12 cellular contexts compared by ENCODE assay signal in genomic region chr3:113668015-113668414, GRCh38. TPM values are rescaled to one million over a fixed set of nuclear protein-coding genes. Genes with fewer than 3 reads are reported as not detected.
DNase-seq lines count a peak whose midpoint lies in the region; ATAC-seq and TF ChIP-seq lines count a peak whose summit lies in the region.
"Had no signal": no experiment of that assay in that cellular context is flagged by ENCODE, and none has a peak within 500 bp of the region (broad histone marks: within the 10 kb centered on the region; RNA-seq: fewer than 3 reads in every experiment).

No MANE protein-coding gene starts in this region.

- no peak for ATAC-seq in foreskin keratinocyte
- no peak for ATAC-seq in stimulated activated naive CD8-positive, alpha-beta T cell treated with anti-CD3 and anti-CD28 coated beads, Interleukin-15, Interleukin-2, amounts not matched to agents 100 U/mL and 50 U/mL, for 24 hours
- ATAC-seq: CD8-positive, alpha-beta T cell; left cardiac atrium had no signal

- H3K4me3 Mint-ChIP-seq in endothelial cell (ENCODE audit: unreplicated experiment) = no peak overlapping the region
- peak overlapping the region; percentile 51 for H3K4me3 Mint-ChIP-seq in osteocyte (ENCODE audit: unreplicated experiment)
- H3K4me3 Mint-ChIP-seq: CD8-positive, alpha-beta T cell had no signal

- no peaks in the 10 kb centered on the region for H3K9me3 Mint-ChIP-seq in endothelial cell (ENCODE audit: unreplicated experiment)
- H3K9me3 Mint-ChIP-seq in osteocyte (ENCODE audit: unreplicated experiment) = no peaks in the 10 kb centered on the region
- H3K9me3 Mint-ChIP-seq: CD8-positive, alpha-beta T cell had no signal

- H3K27ac Mint-ChIP-seq in endothelial cell (ENCODE audit: unreplicated experiment) = peak overlapping the region; percentile 80
- H3K27ac Mint-ChIP-seq in osteocyte (ENCODE audit: unreplicated experiment) = peak overlapping the region; percentile 75

- H3K4me1 ChIP-seq in foreskin keratinocyte = no peaks in the 10 kb centered on the region

- no peak overlapping the region for H3K27ac ChIP-seq in foreskin keratinocyte

- TF ChIP-seq CTCF in NB4 (IDR thresholded peaks at IDR 0.05; ENCODE audit: low read depth, low read length) (no peak), endothelial cell (IDR thresholded peaks at IDR 0.05; ENCODE audit: unreplicated experiment) (no peak), osteocyte (IDR thresholded peaks at IDR 0.05) (no peak), foreskin keratinocyte (conservative IDR thresholded peaks at IDR 0.05) (no peak)

- H3K36me3 Mint-ChIP-seq in endothelial cell (ENCODE audit: low read depth, unreplicated experiment) (no peaks in the 10 kb centered on the region), osteocyte (ENCODE audit: unreplicated experiment) (peaks cover 38% of the 10 kb centered on the region)

- no peaks in the 10 kb centered on the region for H3K27me3 ChIP-seq in foreskin keratinocyte

- no peak overlapping the region for H3K4me3 ChIP-seq in NB4 (ENCODE audit: low read depth, low read length)

- no peaks in the 10 kb centered on the region for H3K27me3 Mint-ChIP-seq in endothelial cell (ENCODE audit: unreplicated experiment)
- H3K27me3 Mint-ChIP-seq in osteocyte (ENCODE audit: unreplicated experiment) = no peaks in the 10 kb centered on the region

- no peak for TF ChIP-seq POLR2A in NB4 (IDR thresholded peaks at IDR 0.05; ENCODE audit: extremely low read depth, insufficient read length)

- H3K4me1 Mint-ChIP-seq in endothelial cell (ENCODE audit: unreplicated experiment) = peaks cover 34% of the 10 kb centered on the region
- peaks cover 22% of the 10 kb centered on the region for H3K4me1 Mint-ChIP-seq in osteocyte (ENCODE audit: unreplicated experiment)

- DNase-seq in CMK (ENCODE audit: low read depth) (peak; percentile 22), NB4 (ENCODE audit: low read depth) (peak; percentile 17), endothelial cell (ENCODE audit: low spot score) (no peak), osteocyte (ENCODE audit: extremely low spot score, unreplicated experiment) (peak; percentile 64), NCI-H2081 (lab: John Stamatoyannopoulos, UW) (no peak), hippocampal formation (lab: John Stamatoyannopoulos, UW) (no peak), foreskin keratinocyte (no peak)
- no peak for DNase-seq in stimulated activated naive CD8-positive, alpha-beta T cell treated with anti-CD3 and anti-CD28 coated beads, Interleukin-15, Interleukin-2, amounts not matched to agents 100 U/mL and 50 U/mL, for 24 hours
- DNase-seq: CD8-positive, alpha-beta T cell; left cardiac atrium; NCI-H1436; stimulated activated CD4-positive, alpha-beta T cell treated with anti-CD3 and anti-CD28 coated beads, Interleukin-4, amount 100 ng/mL, for 1 hour had no signal

RNA-seq across cellular contexts. Expression of gene USF3, which starts 28.4 kb away (rescaled TPM):
- total RNA-seq in endothelial cell (ENCODE audit: unreplicated experiment) (15.4 TPM), osteocyte (12.0 and 12.6 TPM in 2 replicates), foreskin keratinocyte (7.1 and 7.9 TPM in 2 replicates)
- polyA plus RNA-seq in foreskin keratinocyte = 2.3 and 2.6 TPM in 2 replicates

Comparison
In these comparisons a context has a peak if more than half of its experiments do, and no peak if none do; other contexts are left out.
1. DNase-seq: peak in CMK (single experiment), NB4 (single experiment) and osteocyte (single experiment); none in endothelial cell (single experiment), NCI-H2081 (0 of 2), hippocampal formation (0 of 2), foreskin keratinocyte (0 of 2) and stimulated activated naive CD8-positive, alpha-beta T cell treated with anti-CD3 and anti-CD28 coated beads, Interleukin-15, Interleukin-2, amounts not matched to agents 100 U/mL and 50 U/mL, for 24 hours (single experiment).